Comparison of ENCODE assay signal across 1 cellular context in genomic region chr1:149936992-149937705, GRCh38.
TF ChIP-seq lines count a peak whose summit lies in the region.

No MANE protein-coding gene starts in this region.

TF ChIP-seq in HEK293, 187 proteins besides CTCF, POLR2A, EP300 and RAD21 (continued from another document):
- 0 out of 2 replicates have a peak, but pooled peaks have one; percentile 54 for TF ChIP-seq TSHZ1 (tag by site-specific recombination; IDR thresholded peaks at IDR 0.05; ENCODE audit: borderline replicate concordance)
